ENCODE assay signal across 23 cellular contexts in genomic region chr4:54152846-54153600, GRCh38. TPM values are rescaled to one million over a fixed set of nuclear protein-coding genes. Genes with fewer than 3 reads are reported as not detected.
DNase-seq lines count a peak whose midpoint lies in the region; ATAC-seq, FAIRE-seq and TF ChIP-seq lines count a peak whose summit lies in the region.
"Had no signal": no experiment of that assay in that cellular context is flagged by ENCODE, and none has a peak within 500 bp of the region (broad histone marks: within the 10 kb centered on the region; RNA-seq: fewer than 3 reads in every experiment).

No MANE protein-coding gene starts in this region.

- no peak overlapping the region for H3K4me3 Mint-ChIP-seq in activated T-cell treated with anti-CD3 and anti-CD28 coated beads, Interleukin-2, amount 50 U/mL, for 72 hours
- H3K4me3 Mint-ChIP-seq: activated CD4-positive, alpha-beta T cell treated with anti-CD3 and anti-CD28 coated beads for 36 hours; activated T-cell treated with anti-CD3 and anti-CD28 coated beads, Interleukin-2, amount 50 U/mL, for 24 hours; CD14-positive monocyte; mesothelial cell of epicardium; stimulated activated effector memory CD8-positive, alpha-beta T cell treated with anti-CD3 and anti-CD28 coated beads, Interleukin-12 subunit alpha, Interleukin-12 subunit beta, amount 100 ng/mL, for 72 hours; T-helper 1 cell treated with Interleukin-12 subunit alpha and Interleukin-12 subunit beta and Interleukin-4 antibody, amounts not matched to agents 30 μg/mL and 1 μg/mL, for 36 hours had no signal

- FAIRE-seq in RCC 7860 (lab: Jason Lieb, UNC) (no peak), small intestine (lab: Jason Lieb, UNC) (no peak)
- FAIRE-seq: G401.6 had no signal

- H3K27me3 Mint-ChIP-seq in activated T-cell treated with anti-CD3 and anti-CD28 coated beads, Interleukin-2, amount 50 U/mL, for 72 hours (ENCODE audit: low read depth), result peaks cover 10% of the 10 kb centered on the region

- H3K36me3 Mint-ChIP-seq in activated T-cell treated with anti-CD3 and anti-CD28 coated beads, Interleukin-2, amount 50 U/mL, for 72 hours (ENCODE audit: insufficient read depth in 2 of 2), result peaks cover under 1 to 2% of the 10 kb centered on the region in 2 donors
- H3K36me3 Mint-ChIP-seq: CD14-positive monocyte; mesothelial cell of epicardium; stimulated activated effector memory CD8-positive, alpha-beta T cell treated with anti-CD3 and anti-CD28 coated beads, Interleukin-12 subunit alpha, Interleukin-12 subunit beta, amount 100 ng/mL, for 72 hours had no signal

- H3K4me1 Mint-ChIP-seq in activated T-cell treated with anti-CD3 and anti-CD28 coated beads, Interleukin-2, amount 50 U/mL, for 72 hours (ENCODE audit: low read depth), result no peaks in the 10 kb centered on the region
- H3K4me1 Mint-ChIP-seq: activated CD4-positive, alpha-beta T cell treated with anti-CD3 and anti-CD28 coated beads for 36 hours; mesothelial cell of epicardium; stimulated activated effector memory CD8-positive, alpha-beta T cell treated with anti-CD3 and anti-CD28 coated beads, Interleukin-12 subunit alpha, Interleukin-12 subunit beta, amount 100 ng/mL, for 72 hours had no signal

- H3K27ac ChIP-seq in osteoblast (ENCODE audit: low read depth, low read length) (no peak overlapping the region), small intestine (ENCODE audit: low read depth in 1 of 2, low read length in 1 of 2) (no peak overlapping the region)
- H3K27ac ChIP-seq: HL-60 had no signal

- in situ Hi-C loops in Caki2 (cut with HindIII; ENCODE audit: low pct_unique_long_range_greater_than_20kb, low sequenced_read_pairs), result no loop called here

- no peak overlapping the region for H3K4me3 ChIP-seq in epithelial cell of esophagus (ENCODE audit: low read length)
- H3K4me3 ChIP-seq in osteoblast (ENCODE audit: insufficient read depth, low read length), result no peak overlapping the region
- H3K4me3 ChIP-seq in small intestine (ENCODE audit: low read depth in 1 of 2, low read length in 2 of 2), result no peak overlapping the region

- H3K4me2 ChIP-seq in osteoblast (ENCODE audit: insufficient read depth, low read length), result no peak overlapping the region

- H3K36me3 ChIP-seq in osteoblast (ENCODE audit: insufficient read depth, low read length) (no peaks in the 10 kb centered on the region), small intestine (ENCODE audit: control insufficient read depth in 2 of 2, insufficient read depth in 2 of 2, low read length in 2 of 2) (no peaks in the 10 kb centered on the region)

- H2AFZ ChIP-seq in osteoblast (ENCODE audit: low read length), result no peak overlapping the region

- no peak for ATAC-seq in activated T-cell treated with anti-CD3 and anti-CD28 coated beads, Interleukin-2, amount 50 U/mL, for 72 hours (replicated peaks in 1 of 2)
- ATAC-seq: activated CD4-positive, alpha-beta T cell treated with anti-CD3 and anti-CD28 coated beads for 36 hours; stimulated activated effector memory CD8-positive, alpha-beta T cell treated with anti-CD3 and anti-CD28 coated beads, Interleukin-12 subunit alpha, Interleukin-12 subunit beta, amount 100 ng/mL, for 72 hours had no signal

- peaks cover under 1 to 6% of the 10 kb centered on the region in 2 donors for H3K9me3 Mint-ChIP-seq in activated T-cell treated with anti-CD3 and anti-CD28 coated beads, Interleukin-2, amount 50 U/mL, for 72 hours

- no peaks in the 10 kb centered on the region for H3K79me2 ChIP-seq in osteoblast (ENCODE audit: insufficient read depth, low read length)

- H3K4me1 ChIP-seq in osteoblast (ENCODE audit: insufficient read depth, low read length), result peaks cover 10% of the 10 kb centered on the region
- no peaks in the 10 kb centered on the region for H3K4me1 ChIP-seq in small intestine (ENCODE audit: control insufficient read depth in 2 of 2, insufficient read depth in 1 of 2, low read depth in 1 of 2, low read length in 1 of 2)

- H3K9me3 ChIP-seq in osteoblast (ENCODE audit: low read depth, low read length), result no peaks in the 10 kb centered on the region
- no peaks in the 10 kb centered on the region for H3K9me3 ChIP-seq in small intestine (ENCODE audit: control insufficient read depth, low read depth)

- H3K27me3 ChIP-seq in osteoblast (ENCODE audit: insufficient read depth, low read length) (no peaks in the 10 kb centered on the region), small intestine (ENCODE audit: control insufficient read depth in 2 of 2, insufficient read depth in 2 of 2, low read length in 2 of 2) (no peaks in the 10 kb centered on the region)

- TF ChIP-seq CTCF in epithelial cell of esophagus (IDR thresholded peaks at IDR 0.05; ENCODE audit: insufficient read depth, low read depth, low read length, missing control alignments) (no peak), osteoblast (IDR thresholded peaks at IDR 0.05; ENCODE audit: extremely low read depth, low read depth, low read length) (no peak)

- peak; percentile 48 for DNase-seq in Caki2 (ENCODE audit: low read depth)
- peak; percentile 75 for DNase-seq in RCC 7860 (ENCODE audit: low spot score)
- DNase-seq in epithelial cell of esophagus (ENCODE audit: low read depth), result peak; percentile 81
- DNase-seq in osteoblast (ENCODE audit: insufficient read length, low spot score, missing footprints), result peak; percentile 86
- no peak for DNase-seq in SHP77 (lab: John Stamatoyannopoulos, UW)
- DNase-seq in cortex of kidney (lab: John Stamatoyannopoulos, UW), result no peak
- DNase-seq in small intestine, result no peak
- DNase-seq in activated T-cell treated with anti-CD3 and anti-CD28 coated beads, Interleukin-2, amount 50 U/mL, for 72 hours, result no peak
- DNase-seq: activated CD4-positive, alpha-beta T cell treated with anti-CD3 and anti-CD28 coated beads for 36 hours; activated T-cell treated with anti-CD3 and anti-CD28 coated beads, Interleukin-2, amount 50 U/mL, for 24 hours; anterior cingulate cortex; effector memory CD4-positive, alpha-beta T cell; H7; hypothalamus; stimulated activated CD4-positive, alpha-beta T cell treated with anti-CD3 and anti-CD28 coated beads, Interleukin-2, amount 100 ng/mL, for 48 hours had no signal

- no peaks in the 10 kb centered on the region for H4K20me1 ChIP-seq in osteoblast (ENCODE audit: insufficient read depth, low read length)

- no peak overlapping the region for H3K27ac Mint-ChIP-seq in activated T-cell treated with anti-CD3 and anti-CD28 coated beads, Interleukin-2, amount 50 U/mL, for 72 hours
- H3K27ac Mint-ChIP-seq: activated CD4-positive, alpha-beta T cell treated with anti-CD3 and anti-CD28 coated beads for 36 hours; activated T-cell treated with anti-CD3 and anti-CD28 coated beads, Interleukin-2, amount 50 U/mL, for 24 hours; CD14-positive monocyte; mesothelial cell of epicardium; progenitor cell of endocrine pancreas; stimulated activated effector memory CD8-positive, alpha-beta T cell treated with anti-CD3 and anti-CD28 coated beads, Interleukin-12 subunit alpha, Interleukin-12 subunit beta, amount 100 ng/mL, for 72 hours; T-helper 1 cell treated with Interleukin-12 subunit alpha and Interleukin-12 subunit beta and Interleukin-4 antibody, amounts not matched to agents 30 μg/mL and 1 μg/mL, for 36 hours had no signal

- WGBS in small intestine, 3 donors, result 82 to 85% (median 84%) methylated on average over 3 of the region's 3 CpGs

RNA-seq across cellular contexts. Expression of gene GSX2, which starts 53.1 kb away (rescaled TPM):
- not detected in 2 replicates for total RNA-seq in Caki2 (2014; rRNA removed; shearing (Covaris generic); ENCODE audit: low replicate concordance)
- total RNA-seq in osteoblast, result not detected in 2 replicates
- polyA plus RNA-seq in small intestine, result not detected
- total RNA-seq in activated T-cell treated with anti-CD3 and anti-CD28 coated beads, Interleukin-2, amount 50 U/mL, for 72 hours, result not detected
- total RNA-seq: activated CD4-positive, alpha-beta T cell treated with anti-CD3 and anti-CD28 coated beads for 36 hours; mesothelial cell of epicardium; OCI-LY7; progenitor cell of endocrine pancreas had no signal
- polyA plus RNA-seq: CD14-positive monocyte had no signal

Comparison
In these comparisons a context has a peak if more than half of its experiments do, and no peak if none do; other contexts are left out.
1. DNase-seq: peak in Caki2 (single experiment), RCC 7860 (single experiment), epithelial cell of esophagus (single experiment) and osteoblast (single experiment); none in SHP77 (0 of 2), cortex of kidney (single experiment), small intestine (single experiment) and activated T-cell treated with anti-CD3 and anti-CD28 coated beads, Interleukin-2, amount 50 U/mL, for 72 hours (0 of 2).